Comparison of ENCODE assay signal across 10 cellular contexts in genomic region chr11:134272381-134273316, GRCh38. TPM values are rescaled to one million over a fixed set of nuclear protein-coding genes. Genes with fewer than 3 reads are reported as not detected.
DNase-seq lines count a peak whose midpoint lies in the region; ATAC-seq and TF ChIP-seq lines count a peak whose summit lies in the region.
"Had no signal": no experiment of that assay in that cellular context is flagged by ENCODE, and none has a peak within 500 bp of the region (broad histone marks: within the 10 kb centered on the region; RNA-seq: fewer than 3 reads in every experiment).

No MANE protein-coding gene starts in this region.

- H3K4me3 ChIP-seq in AG09309 (ENCODE audit: control insufficient read depth, low read depth, low read length) (no peak overlapping the region), hepatocyte (no peak overlapping the region)

- TF ChIP-seq CTCF in AG09309 (IDR thresholded peaks at IDR 0.05; ENCODE audit: control insufficient read depth, insufficient read depth, low read depth, low read length, missing control alignments), result no peak
- no peak for TF ChIP-seq CTCF in hepatocyte (IDR thresholded peaks at IDR 0.05; ENCODE audit: poor library complexity)

- no peaks in the 10 kb centered on the region for H4K20me1 ChIP-seq in hepatocyte (ENCODE audit: insufficient read depth, poor library complexity, severe bottlenecking)

- H3K79me2 ChIP-seq in hepatocyte, result no peaks in the 10 kb centered on the region

- DNase-seq in AG09309 (ENCODE audit: low read depth), result peak; percentile 21
- DNase-seq in ELF-1 (ENCODE audit: low read depth, low spot score), result peak; percentile 58
- DNase-seq in SHP77 treated with DMSO at 0.1 percent for 48 hours (lab: John Stamatoyannopoulos, UW), result peak; percentile 5
- DNase-seq in hepatocyte (ENCODE audit: low spot score), result peak; percentile 83
- DNase-seq in LoVo (ENCODE audit: low spot score), result no peak
- no peak for DNase-seq in KG1 (lab: John Stamatoyannopoulos, UW)
- no peak for DNase-seq in NCI-H446 (lab: John Stamatoyannopoulos, UW)
- DNase-seq: stimulated activated CD4-positive, alpha-beta T cell treated with anti-CD3 and anti-CD28 coated beads, Interleukin-15, amount 100 ng/mL, for 24 hours had no signal

- H3K9me2 ChIP-seq in hepatocyte (replicated peaks; ENCODE audit: insufficient read depth), result no peaks in the 10 kb centered on the region

- H3K36me3 ChIP-seq in hepatocyte (replicated peaks; ENCODE audit: insufficient read depth, low read depth), result no peaks in the 10 kb centered on the region

- WGBS in hepatocyte (ENCODE audit: low lambda C conversion rate, missing lambda C conversion rate), result 31% methylated on average over 18 of the region's 18 CpGs

- ATAC-seq in GM19467 (IDR thresholded peaks at IDR 0.05; ENCODE audit: unreplicated experiment), result no peak

- H2AFZ ChIP-seq in hepatocyte, result no peak overlapping the region

- peaks cover 72% of the 10 kb centered on the region for H3K27me3 ChIP-seq in hepatocyte

- H3K4me1 ChIP-seq in hepatocyte (ENCODE audit: insufficient read depth), result peaks cover 12% of the 10 kb centered on the region

- H3K9me3 ChIP-seq in hepatocyte (ENCODE audit: low read depth), result no peaks in the 10 kb centered on the region

- no peak overlapping the region for H3K27ac ChIP-seq in hepatocyte
- H3K27ac ChIP-seq: epithelial cell of prostate had no signal

- no peak overlapping the region for H3K4me2 ChIP-seq in hepatocyte

RNA-seq across cellular contexts. Expression of gene GLB1L3, which starts 3.5 kb away (rescaled TPM):
- total RNA-seq in hepatocyte, result 0.17 TPM in 1 of 2 replicates, not detected in the other
- polyA plus RNA-seq in hepatocyte, result not detected in 2 replicates

RNA-seq across cellular contexts. Expression of gene ACAD8, which starts 19.3 kb away (rescaled TPM):
- 18.9 and 22.6 TPM in 2 replicates for total RNA-seq in hepatocyte
- polyA plus RNA-seq in hepatocyte, result 19.6 and 21.6 TPM in 2 replicates

RNA-seq across cellular contexts. Expression of gene THYN1, which starts 19.5 kb away (rescaled TPM):
- 42.3 and 45.7 TPM in 2 replicates for total RNA-seq in hepatocyte
- 56.4 and 59.8 TPM in 2 replicates for polyA plus RNA-seq in hepatocyte

RNA-seq across cellular contexts. Expression of gene VPS26B, which starts 48.2 kb away (rescaled TPM):
- total RNA-seq in hepatocyte, result 25.7 and 28.2 TPM in 2 replicates
- polyA plus RNA-seq in hepatocyte, result 29.5 and 37.3 TPM in 2 replicates

RNA-seq across cellular contexts. Expression of gene NCAPD3, which starts 48.9 kb away (rescaled TPM):
- total RNA-seq in hepatocyte, result 9.5 and 16.5 TPM in 2 replicates
- polyA plus RNA-seq in hepatocyte, result 5.8 and 8.8 TPM in 2 replicates

Comparison
In these comparisons a context has a peak if more than half of its experiments do, and no peak if none do; other contexts are left out.
1. DNase-seq: peak in AG09309 (single experiment), ELF-1 (single experiment), SHP77 treated with DMSO at 0.1 percent for 48 hours (single experiment) and hepatocyte (single experiment); none in LoVo (single experiment), KG1 (single experiment) and NCI-H446 (0 of 2).